ENCODE assay signal across 15 cellular contexts in the genomic region with DNA sequence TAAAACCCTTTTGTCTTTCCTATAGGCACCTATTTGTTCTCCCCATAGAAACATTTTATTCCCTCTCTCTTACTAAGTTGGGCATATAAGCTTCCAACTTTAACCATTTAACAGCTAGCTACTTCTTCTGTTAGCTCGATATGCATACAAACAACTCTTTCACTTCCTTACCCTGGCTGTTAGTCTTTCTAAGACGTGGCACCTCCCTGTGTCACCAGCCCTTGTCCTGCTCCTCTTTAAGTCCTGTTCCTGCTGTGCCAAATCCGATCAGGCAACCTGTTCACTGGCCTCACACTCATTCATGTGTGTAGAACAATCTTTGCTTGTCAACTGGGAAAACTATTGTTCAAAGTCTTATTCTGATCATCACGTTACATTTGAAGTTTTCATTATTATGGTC.
DNase-seq lines count a peak whose midpoint lies in the region; ATAC-seq, FAIRE-seq and TF ChIP-seq lines count a peak whose summit lies in the region.
"Had no signal": no experiment of that assay in that cellular context is flagged by ENCODE, and none has a peak within 500 bp of the region (broad histone marks: within the 10 kb centered on the region; RNA-seq: fewer than 3 reads in every experiment).

No MANE protein-coding gene starts in this region.

- H3K27me3 Mint-ChIP-seq in activated CD4-positive, alpha-beta memory T cell treated with anti-CD3 and anti-CD28 coated beads, Interleukin-2, amount 10 ng/mL, durations not matched to agents 7 days and 5 days, result no peaks in the 10 kb centered on the region
- H3K27me3 Mint-ChIP-seq: activated naive CD8-positive, alpha-beta T cell treated with anti-CD3 and anti-CD28 coated beads for 36 hours had no signal

- CTCF ChIA-PET in activated CD4-positive, alpha-beta memory T cell treated with anti-CD3 and anti-CD28 coated beads, Interleukin-2, amount 10 ng/mL, durations not matched to agents 7 days and 5 days (lab: Charles Lee), result no interaction called here

- H3K4me1 ChIP-seq in OCI-LY3 (ENCODE audit: low read length) (peaks cover 41% of the 10 kb centered on the region), heart right ventricle (peaks cover 0 to 8% (median 0%) of the 10 kb centered on the region in 9 donors)
- H3K4me1 ChIP-seq: esophagus squamous epithelium, parathyroid adenoma, Peyer's patch had no signal

- intact Hi-C loops in heart right ventricle (cut with DNase I), result no loop called here

- H3K36me3 ChIP-seq in OCI-LY3 (replicated peaks; ENCODE audit: low read depth, low read length), result no peaks in the 10 kb centered on the region
- no peaks in the 10 kb centered on the region for H3K36me3 ChIP-seq in heart right ventricle
- H3K36me3 ChIP-seq: esophagus squamous epithelium, Peyer's patch had no signal

- peak; percentile 80 for FAIRE-seq in GM18507 (lab: Jason Lieb, UNC)

- no peak overlapping the region for H3K27ac Mint-ChIP-seq in activated CD4-positive, alpha-beta memory T cell treated with anti-CD3 and anti-CD28 coated beads, Interleukin-2, amount 10 ng/mL, durations not matched to agents 7 days and 5 days
- H3K27ac Mint-ChIP-seq: activated naive CD8-positive, alpha-beta T cell treated with anti-CD3 and anti-CD28 coated beads for 36 hours had no signal

- ATAC-seq in GM21423 (IDR thresholded peaks at IDR 0.05; ENCODE audit: unreplicated experiment), result peak; percentile 32
- peak; percentile 46 for ATAC-seq in HG03095 (IDR thresholded peaks at IDR 0.05; ENCODE audit: unreplicated experiment)
- no peak for ATAC-seq in heart right ventricle

- peak overlapping the region; percentile 94 for H2AFZ ChIP-seq in OCI-LY3 (ENCODE audit: low read depth, low read length)
- H2AFZ ChIP-seq: parathyroid adenoma had no signal

- H3K27ac ChIP-seq in OCI-LY3 (ENCODE audit: low read length), result peak overlapping the region; percentile 96
- no peak overlapping the region for H3K27ac ChIP-seq in heart right ventricle
- H3K27ac ChIP-seq: esophagus squamous epithelium, parathyroid adenoma, Peyer's patch had no signal

- no peaks in the 10 kb centered on the region for H3K9me3 ChIP-seq in OCI-LY3 (ENCODE audit: insufficient read depth, low read length)
- H3K9me3 ChIP-seq in heart right ventricle, result no peaks in the 10 kb centered on the region
- H3K9me3 ChIP-seq: esophagus squamous epithelium, Peyer's patch had no signal

- H3K4me2 ChIP-seq in OCI-LY3 (ENCODE audit: low read length), result peak overlapping the region; percentile 92

- WGBS in heart right ventricle, 2 donors, result 67 to 77% methylated on average over 4 of the region's 4 CpGs

- H3K9me3 Mint-ChIP-seq in activated CD4-positive, alpha-beta memory T cell treated with anti-CD3 and anti-CD28 coated beads, Interleukin-2, amount 10 ng/mL, durations not matched to agents 7 days and 5 days, result peaks cover 5% of the 10 kb centered on the region

- H3K27me3 ChIP-seq in OCI-LY3 (ENCODE audit: low read depth, low read length) (no peaks in the 10 kb centered on the region), heart right ventricle (no peaks in the 10 kb centered on the region)
- H3K27me3 ChIP-seq: esophagus squamous epithelium, Peyer's patch had no signal

- peak overlapping the region; percentile 79 for H3K9ac ChIP-seq in OCI-LY3 (ENCODE audit: low read length)
- H3K9ac ChIP-seq: parathyroid adenoma had no signal

- no peaks in the 10 kb centered on the region for H4K20me1 ChIP-seq in OCI-LY3 (ENCODE audit: insufficient read depth, low read length)

- peaks cover 1% of the 10 kb centered on the region for H3K4me1 Mint-ChIP-seq in activated CD4-positive, alpha-beta memory T cell treated with anti-CD3 and anti-CD28 coated beads, Interleukin-2, amount 10 ng/mL, durations not matched to agents 7 days and 5 days
- H3K4me1 Mint-ChIP-seq: activated naive CD8-positive, alpha-beta T cell treated with anti-CD3 and anti-CD28 coated beads for 36 hours had no signal

- TF ChIP-seq CTCF in OCI-LY3 (IDR thresholded peaks at IDR 0.05; ENCODE audit: low read depth, low read length) (no peak), heart right ventricle (IDR thresholded peaks at IDR 0.05) (no peak)

- no peak overlapping the region for H3K4me3 Mint-ChIP-seq in activated CD4-positive, alpha-beta memory T cell treated with anti-CD3 and anti-CD28 coated beads, Interleukin-2, amount 10 ng/mL, durations not matched to agents 7 days and 5 days
- H3K4me3 Mint-ChIP-seq: activated naive CD8-positive, alpha-beta T cell treated with anti-CD3 and anti-CD28 coated beads for 36 hours had no signal

- no peaks in the 10 kb centered on the region for H3K79me2 ChIP-seq in OCI-LY3 (ENCODE audit: low read length)
- H3K79me2 ChIP-seq: parathyroid adenoma had no signal

- H3K4me3 ChIP-seq in OCI-LY3 (ENCODE audit: low read length) (peak overlapping the region; percentile 69), heart right ventricle (no peak overlapping the region)
- H3K4me3 ChIP-seq: esophagus squamous epithelium, Peyer's patch had no signal

- POLR2A ChIA-PET in activated CD4-positive, alpha-beta memory T cell treated with anti-CD3 and anti-CD28 coated beads, Interleukin-2, amount 10 ng/mL, durations not matched to agents 7 days and 5 days (lab: Charles Lee), result no interaction called here

- DNase-seq in GM18507 (ENCODE audit: extremely low spot score, insufficient read length, low read depth) (no peak), COLO668 (lab: John Stamatoyannopoulos, UW; ENCODE audit: unreplicated experiment) (no peak), heart right ventricle (no peak), COLO829 (ENCODE audit: low spot score) (no peak)
- DNase-seq in activated CD4-positive, alpha-beta memory T cell treated with anti-CD3 and anti-CD28 coated beads, Interleukin-2, amount 10 ng/mL, durations not matched to agents 7 days and 5 days, result no peak
- DNase-seq: activated naive CD8-positive, alpha-beta T cell treated with anti-CD3 and anti-CD28 coated beads for 36 hours; AML-193; esophagus squamous epithelium; Peyer's patch; stimulated activated naive CD4-positive, alpha-beta T cell treated with Interleukin-2 at 50 U/mL for 16 hours; T-helper 9 cell had no signal

- H3K36me3 Mint-ChIP-seq in activated CD4-positive, alpha-beta memory T cell treated with anti-CD3 and anti-CD28 coated beads, Interleukin-2, amount 10 ng/mL, durations not matched to agents 7 days and 5 days (ENCODE audit: low read depth), result no peaks in the 10 kb centered on the region
- H3K36me3 Mint-ChIP-seq: activated naive CD8-positive, alpha-beta T cell treated with anti-CD3 and anti-CD28 coated beads for 36 hours had no signal

Comparison
In these comparisons a context has a peak if more than half of its experiments do, and no peak if none do; other contexts are left out.
1. ATAC-seq: peak in GM21423 (single experiment) and HG03095 (single experiment); none in heart right ventricle (0 of 8).